In genomic region chr21:44029460-44030087, GRCh38 we compare ENCODE assay signal across 1 cellular context.
TF ChIP-seq lines count a peak whose summit lies in the region.

No MANE protein-coding gene starts in this region.

TF ChIP-seq in K562, 482 proteins besides CTCF, POLR2A, EP300 and RAD21 (continued from another document):
- TF ChIP-seq ZBTB33 (CRISPR knock-in tag; IDR thresholded peaks at IDR 0.05) (peak; percentile 63), SIX5 (IDR thresholded peaks at IDR 0.05; ENCODE audit: borderline replicate concordance in 1 of 2, insufficient read depth in 1 of 2, low read depth in 1 of 2, low read length in 2 of 2) (no peak), FUS (optimal IDR thresholded peaks at IDR 0.05; ENCODE audit: low read depth, low read length) (no peak), LEF1 (IDR thresholded peaks at IDR 0.05) (no peak), NFIC (IDR thresholded peaks at IDR 0.05) (peak; percentile 19; the same call in 1 of the 2 replicates), E2F6 (IDR thresholded peaks at IDR 0.05; ENCODE audit: borderline replicate concordance in 1 of 2, extremely low read depth in 1 of 2, insufficient read depth in 1 of 2, insufficient read length in 1 of 2, low read depth in 1 of 2, low read length in 1 of 2, poor library complexity in 1 of 2, severe bottlenecking in 1 of 2) (peak in 1 of 2 experiments; percentile 24), HDAC2 (IDR thresholded peaks at IDR 0.05) (no peak), MLLT1 (IDR thresholded peaks at IDR 0.05) (no peak), ZNF583 (CRISPR knock-in tag; IDR thresholded peaks at IDR 0.05) (no peak), ETS2 (tag; IDR thresholded peaks at IDR 0.05; ENCODE audit: borderline replicate concordance, poor library complexity, severe bottlenecking) (no peak), ZNF695 (CRISPR knock-in tag; IDR thresholded peaks at IDR 0.05) (no peak), PKNOX1 (IDR thresholded peaks at IDR 0.05) (peak; percentile 12; the same call in 1 of the 2 replicates), MEF2D (tag; conservative IDR thresholded peaks at IDR 0.05; ENCODE audit: low read depth) (no peak), RCOR1 (IDR thresholded peaks at IDR 0.05; ENCODE audit: borderline replicate concordance in 1 of 2, low read depth in 2 of 2, low read length in 2 of 2) (no peak), TARDBP (IDR thresholded peaks at IDR 0.05) (no peak), MAFG (tag; conservative IDR thresholded peaks at IDR 0.05) (0 out of 2 replicates have a peak, but pooled peaks have one; percentile 52), RBFOX2 (IDR thresholded peaks at IDR 0.05; ENCODE audit: low read depth, low read length) (no peak), PHF8 (IDR thresholded peaks at IDR 0.05; ENCODE audit: borderline replicate concordance, low read length) (no peak), STAG1 (CRISPR knock-in tag; IDR thresholded peaks at IDR 0.05; ENCODE audit: borderline replicate concordance) (no peak), ZNF436 (CRISPR knock-in tag; IDR thresholded peaks at IDR 0.05) (no peak), TOE1 (IDR thresholded peaks at IDR 0.05; ENCODE audit: borderline replicate concordance) (peak; percentile 15; the same call in 1 of the 2 replicates), TOE1 (CRISPR knock-in tag; IDR thresholded peaks at IDR 0.05; ENCODE audit: borderline replicate concordance, low read depth) (no peak), MYC (IDR thresholded peaks at IDR 0.05; ENCODE audit: low read depth, low read length) (peak; percentile 41; the same call in 1 of the 2 replicates), MYC (CRISPR knock-in tag; IDR thresholded peaks at IDR 0.05; ENCODE audit: borderline replicate concordance, low read depth) (no peak), RBBP5 (IDR thresholded peaks at IDR 0.05; ENCODE audit: borderline replicate concordance, insufficient read depth, low read length, poor library complexity, severe bottlenecking) (peak; percentile 38), MBD1 (CRISPR knock-in tag; IDR thresholded peaks at IDR 0.05) (0 out of 2 replicates have a peak, but pooled peaks have one; percentile 8), CAMTA2 (CRISPR knock-in tag; conservative IDR thresholded peaks at IDR 0.05) (no peak), RBM17 (IDR thresholded peaks at IDR 0.05; ENCODE audit: borderline replicate concordance, low read depth, low read length) (no peak), SMARCA5 (IDR thresholded peaks at IDR 0.05) (no peak), XRCC3 (IDR thresholded peaks at IDR 0.05) (no peak), SMARCE1 (IDR thresholded peaks at IDR 0.05) (0 out of 2 replicates have a peak, but pooled peaks have one; percentile 16), ZBTB43 (CRISPR knock-in tag; IDR thresholded peaks at IDR 0.05) (no peak), DPF2 (IDR thresholded peaks at IDR 0.05) (peak; percentile 49; the same call in 1 of the 2 replicates), ZNF780A (CRISPR knock-in tag; IDR thresholded peaks at IDR 0.05) (no peak), ZNF239 (CRISPR knock-in tag; IDR thresholded peaks at IDR 0.05) (no peak), PCBP2 (IDR thresholded peaks at IDR 0.05; ENCODE audit: low read depth, low read length, poor library complexity, severe bottlenecking) (no peak), HIVEP1 (CRISPR knock-in tag; IDR thresholded peaks at IDR 0.05) (no peak), ZNF511 (CRISPR knock-in tag; IDR thresholded peaks at IDR 0.05) (no peak), ZNF431 (CRISPR knock-in tag; IDR thresholded peaks at IDR 0.05) (no peak), ZNF57 (CRISPR knock-in tag; IDR thresholded peaks at IDR 0.05) (no peak), ZNF282 (CRISPR knock-in tag; IDR thresholded peaks at IDR 0.05) (no peak), CREM (IDR thresholded peaks at IDR 0.05; ENCODE audit: low read depth) (no peak)
